In the genomic region with DNA sequence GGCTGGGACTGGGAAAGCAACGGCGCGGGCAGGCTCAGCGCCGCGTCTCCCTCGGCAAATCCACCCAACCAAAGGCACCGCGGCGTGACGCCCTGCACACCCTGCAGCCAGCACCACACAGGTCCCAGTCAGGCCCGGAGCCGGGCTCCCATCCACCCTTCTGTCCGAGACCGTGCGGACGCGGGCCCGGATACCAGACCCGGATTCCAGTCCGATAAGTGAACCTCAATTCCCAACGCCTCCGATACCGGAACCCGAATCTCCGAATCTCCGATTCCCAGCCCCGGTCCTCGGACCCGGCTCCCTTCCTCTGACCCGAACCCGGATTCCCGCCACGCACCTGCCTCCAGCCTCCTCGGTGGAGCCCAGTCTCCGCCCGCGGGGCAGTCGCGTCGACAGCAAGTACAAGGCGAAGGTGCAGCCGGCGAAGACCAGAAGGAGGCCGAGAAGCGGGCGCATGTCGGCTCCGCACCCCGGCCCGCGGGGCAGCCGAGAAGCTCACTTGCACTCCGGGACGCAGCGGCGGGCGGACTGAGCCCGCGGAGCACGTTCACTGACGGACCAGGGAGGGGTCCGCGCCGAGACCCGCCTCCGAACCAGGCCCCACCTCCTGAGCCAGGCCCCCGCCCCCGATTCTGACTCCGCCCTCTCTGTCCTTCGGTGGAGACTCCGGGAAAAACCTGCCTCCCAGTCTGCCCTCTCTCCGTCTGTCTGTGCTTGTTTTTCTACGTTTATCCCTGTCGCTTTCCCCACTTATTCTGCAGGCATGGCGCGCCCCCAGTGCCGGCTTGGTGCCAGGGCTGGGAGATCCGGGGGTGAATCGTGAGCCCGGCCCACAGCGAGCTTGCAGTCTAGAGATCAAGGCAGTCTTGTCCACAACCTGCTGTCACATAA, we compare ENCODE assay signal across 1 cellular context.
TF ChIP-seq lines count a peak whose summit lies in the region.

A gene (minus strand): TSS at position 533 of the 894 bp plus-strand sequence. CDS start 74 bp downstream, at position 459.

TF ChIP-seq in K562, 482 proteins besides CTCF, POLR2A, EP300 and RAD21 (continued from another document and continues in another):
- no peak for TF ChIP-seq NFATC3 (IDR thresholded peaks at IDR 0.05)
- TF ChIP-seq FOXA3 (CRISPR knock-in tag; conservative IDR thresholded peaks at IDR 0.05 in 1 of 2, IDR thresholded peaks at IDR 0.05 in 1 of 2): no peak; a peak in 1 of 4 replicates
- no peak for TF ChIP-seq PPARD (CRISPR knock-in tag; IDR thresholded peaks at IDR 0.05)
- TF ChIP-seq PTBP1 (IDR thresholded peaks at IDR 0.05; ENCODE audit: low read depth, low read length): no peak
- TF ChIP-seq SETDB1 (IDR thresholded peaks at IDR 0.05; ENCODE audit: low read length): no peak
- no peak for TF ChIP-seq ZNF561 (CRISPR knock-in tag; conservative IDR thresholded peaks at IDR 0.05)
- TF ChIP-seq ZNF444 (CRISPR knock-in tag; IDR thresholded peaks at IDR 0.05): no peak
- no peak for TF ChIP-seq MTA2 (IDR thresholded peaks at IDR 0.05; ENCODE audit: low read depth)
- no peak for TF ChIP-seq SAFB (IDR thresholded peaks at IDR 0.05; ENCODE audit: borderline replicate concordance, low read depth, low read length)
- TF ChIP-seq TEAD1 (CRISPR knock-in tag; IDR thresholded peaks at IDR 0.05): peak; percentile 56 to 77; a peak in 3 of 4 replicates
- TF ChIP-seq ZNF644 (tag; IDR thresholded peaks at IDR 0.05; ENCODE audit: low read depth): no peak
- TF ChIP-seq ZNF57 (CRISPR knock-in tag; IDR thresholded peaks at IDR 0.05): no peak
- TF ChIP-seq ZNF830 (CRISPR knock-in tag; IDR thresholded peaks at IDR 0.05): no peak
- peak; percentile 57; the same call in 1 of the 2 replicates for TF ChIP-seq PRMT5 (CRISPR knock-in tag; IDR thresholded peaks at IDR 0.05)
- peak; percentile 68; the same call in 1 of the 2 replicates for TF ChIP-seq NBN (IDR thresholded peaks at IDR 0.05; ENCODE audit: low read depth)
- peak; percentile 82 for TF ChIP-seq CTBP1 (IDR thresholded peaks at IDR 0.05; ENCODE audit: borderline replicate concordance)
- TF ChIP-seq, protein P1, sequence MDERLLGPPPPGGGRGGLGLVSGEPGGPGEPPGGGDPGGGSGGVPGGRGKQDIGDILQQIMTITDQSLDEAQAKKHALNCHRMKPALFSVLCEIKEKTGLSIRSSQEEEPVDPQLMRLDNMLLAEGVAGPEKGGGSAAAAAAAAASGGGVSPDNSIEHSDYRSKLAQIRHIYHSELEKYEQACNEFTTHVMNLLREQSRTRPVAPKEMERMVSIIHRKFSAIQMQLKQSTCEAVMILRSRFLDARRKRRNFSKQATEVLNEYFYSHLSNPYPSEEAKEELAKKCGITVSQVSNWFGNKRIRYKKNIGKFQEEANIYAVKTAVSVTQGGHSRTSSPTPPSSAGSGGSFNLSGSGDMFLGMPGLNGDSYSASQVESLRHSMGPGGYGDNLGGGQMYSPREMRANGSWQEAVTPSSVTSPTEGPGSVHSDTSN (CRISPR knock-in tag; IDR thresholded peaks at IDR 0.05; ENCODE audit: low read depth): no peak
- TF ChIP-seq, protein P1 (tag; conservative IDR thresholded peaks at IDR 0.05; ENCODE audit: low read depth): no peak
- TF ChIP-seq DMBX1 (CRISPR knock-in tag; IDR thresholded peaks at IDR 0.05; ENCODE audit: borderline replicate concordance): 0 out of 2 replicates have a peak, but pooled peaks have one; percentile 66
- no peak; the same call in 1 of the 2 replicates for TF ChIP-seq ZNF766 (CRISPR knock-in tag; conservative IDR thresholded peaks at IDR 0.05)
- TF ChIP-seq ZNF445 (CRISPR knock-in tag; IDR thresholded peaks at IDR 0.05; ENCODE audit: low read depth): no peak
- 0 out of 2 replicates have a peak, but pooled peaks have one; percentile 17 for TF ChIP-seq KLF13 (tag; IDR thresholded peaks at IDR 0.05; ENCODE audit: borderline replicate concordance, low read depth)
- TF ChIP-seq MTF1 (CRISPR knock-in tag; IDR thresholded peaks at IDR 0.05; ENCODE audit: borderline replicate concordance): no peak
- TF ChIP-seq ZNF75A (CRISPR knock-in tag; IDR thresholded peaks at IDR 0.05): no peak
- TF ChIP-seq NCOA6 (IDR thresholded peaks at IDR 0.05): no peak
- TF ChIP-seq, protein P2, sequence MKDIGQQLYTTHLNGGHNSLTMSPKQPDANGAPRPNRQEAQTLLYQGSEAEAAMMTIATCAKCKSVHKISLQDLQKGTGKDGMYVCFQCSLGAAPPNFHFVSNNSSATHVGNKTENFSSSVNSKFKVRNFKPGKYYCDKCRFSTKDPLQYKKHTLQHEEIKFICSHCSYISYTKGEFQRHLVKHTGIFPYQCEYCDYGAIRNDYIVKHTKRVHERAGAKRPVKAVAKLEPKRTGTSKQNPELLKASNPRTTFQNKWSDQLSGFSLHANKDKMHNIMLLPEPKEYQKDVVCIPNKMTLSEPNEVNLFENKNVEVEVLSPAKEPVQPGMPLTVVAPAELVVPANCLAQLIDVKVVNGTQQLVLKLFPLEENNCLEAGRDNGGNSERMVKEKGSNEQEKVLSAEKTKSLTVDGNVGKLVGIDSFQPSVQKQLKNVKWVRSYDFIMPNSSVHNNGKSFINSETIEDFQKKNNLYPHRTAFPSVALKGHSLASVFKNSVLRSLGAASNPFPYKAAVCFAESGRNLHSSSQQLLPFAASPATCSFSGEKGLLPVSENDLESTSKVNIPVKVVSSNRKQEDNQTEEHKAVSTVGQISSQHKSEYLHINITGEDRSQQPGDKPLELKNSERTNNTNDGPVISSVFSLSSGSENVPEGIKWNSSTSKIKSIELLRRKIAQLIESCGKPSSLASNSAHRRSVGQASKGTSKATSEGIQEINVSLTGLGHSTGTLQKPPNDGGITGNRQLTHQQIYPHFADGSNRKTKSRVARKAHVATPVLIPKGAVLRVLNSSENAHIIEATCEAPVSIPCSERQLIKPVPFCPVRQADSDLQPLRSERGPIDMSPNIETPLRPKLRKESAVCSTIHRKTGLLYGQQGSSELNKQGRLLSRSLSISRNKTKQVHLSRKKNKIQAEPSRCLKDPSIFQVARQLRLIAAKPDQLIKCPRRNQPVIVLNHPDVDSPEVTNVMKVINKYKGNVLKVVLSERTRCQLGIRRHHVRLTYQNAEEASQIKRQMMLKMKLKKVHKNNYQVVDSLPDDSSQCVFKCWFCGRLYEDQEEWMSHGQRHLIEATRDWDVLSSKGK (CRISPR knock-in tag; IDR thresholded peaks at IDR 0.05): no peak
- TF ChIP-seq FOXA1 (IDR thresholded peaks at IDR 0.05; ENCODE audit: borderline replicate concordance): no peak
- TF ChIP-seq RNF2 (IDR thresholded peaks at IDR 0.05): peak; percentile 93
- no peak for TF ChIP-seq ZNF212 (CRISPR knock-in tag; IDR thresholded peaks at IDR 0.05)
- TF ChIP-seq ZBTB8A (IDR thresholded peaks at IDR 0.05; ENCODE audit: partially characterized antibody): no peak
- no peak for TF ChIP-seq ILK (tag; IDR thresholded peaks at IDR 0.05; ENCODE audit: borderline replicate concordance, low read depth)
- TF ChIP-seq PML (IDR thresholded peaks at IDR 0.05; ENCODE audit: low read length): peak; percentile 71
- TF ChIP-seq ZNF764 (CRISPR knock-in tag; IDR thresholded peaks at IDR 0.05; ENCODE audit: low read depth): no peak
- peak; percentile 46; the same call in 1 of the 2 replicates for TF ChIP-seq STAG1 (CRISPR knock-in tag; IDR thresholded peaks at IDR 0.05; ENCODE audit: borderline replicate concordance)
- TF ChIP-seq, protein P3, sequence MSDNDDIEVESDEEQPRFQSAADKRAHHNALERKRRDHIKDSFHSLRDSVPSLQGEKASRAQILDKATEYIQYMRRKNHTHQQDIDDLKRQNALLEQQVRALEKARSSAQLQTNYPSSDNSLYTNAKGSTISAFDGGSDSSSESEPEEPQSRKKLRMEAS (CRISPR knock-in tag; IDR thresholded peaks at IDR 0.05): peak; percentile 79
- TF ChIP-seq, protein P4, sequence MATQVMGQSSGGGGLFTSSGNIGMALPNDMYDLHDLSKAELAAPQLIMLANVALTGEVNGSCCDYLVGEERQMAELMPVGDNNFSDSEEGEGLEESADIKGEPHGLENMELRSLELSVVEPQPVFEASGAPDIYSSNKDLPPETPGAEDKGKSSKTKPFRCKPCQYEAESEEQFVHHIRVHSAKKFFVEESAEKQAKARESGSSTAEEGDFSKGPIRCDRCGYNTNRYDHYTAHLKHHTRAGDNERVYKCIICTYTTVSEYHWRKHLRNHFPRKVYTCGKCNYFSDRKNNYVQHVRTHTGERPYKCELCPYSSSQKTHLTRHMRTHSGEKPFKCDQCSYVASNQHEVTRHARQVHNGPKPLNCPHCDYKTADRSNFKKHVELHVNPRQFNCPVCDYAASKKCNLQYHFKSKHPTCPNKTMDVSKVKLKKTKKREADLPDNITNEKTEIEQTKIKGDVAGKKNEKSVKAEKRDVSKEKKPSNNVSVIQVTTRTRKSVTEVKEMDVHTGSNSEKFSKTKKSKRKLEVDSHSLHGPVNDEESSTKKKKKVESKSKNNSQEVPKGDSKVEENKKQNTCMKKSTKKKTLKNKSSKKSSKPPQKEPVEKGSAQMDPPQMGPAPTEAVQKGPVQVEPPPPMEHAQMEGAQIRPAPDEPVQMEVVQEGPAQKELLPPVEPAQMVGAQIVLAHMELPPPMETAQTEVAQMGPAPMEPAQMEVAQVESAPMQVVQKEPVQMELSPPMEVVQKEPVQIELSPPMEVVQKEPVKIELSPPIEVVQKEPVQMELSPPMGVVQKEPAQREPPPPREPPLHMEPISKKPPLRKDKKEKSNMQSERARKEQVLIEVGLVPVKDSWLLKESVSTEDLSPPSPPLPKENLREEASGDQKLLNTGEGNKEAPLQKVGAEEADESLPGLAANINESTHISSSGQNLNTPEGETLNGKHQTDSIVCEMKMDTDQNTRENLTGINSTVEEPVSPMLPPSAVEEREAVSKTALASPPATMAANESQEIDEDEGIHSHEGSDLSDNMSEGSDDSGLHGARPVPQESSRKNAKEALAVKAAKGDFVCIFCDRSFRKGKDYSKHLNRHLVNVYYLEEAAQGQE (CRISPR knock-in tag; IDR thresholded peaks at IDR 0.05; ENCODE audit: low read depth): peak; percentile 78
- TF ChIP-seq, protein P5, sequence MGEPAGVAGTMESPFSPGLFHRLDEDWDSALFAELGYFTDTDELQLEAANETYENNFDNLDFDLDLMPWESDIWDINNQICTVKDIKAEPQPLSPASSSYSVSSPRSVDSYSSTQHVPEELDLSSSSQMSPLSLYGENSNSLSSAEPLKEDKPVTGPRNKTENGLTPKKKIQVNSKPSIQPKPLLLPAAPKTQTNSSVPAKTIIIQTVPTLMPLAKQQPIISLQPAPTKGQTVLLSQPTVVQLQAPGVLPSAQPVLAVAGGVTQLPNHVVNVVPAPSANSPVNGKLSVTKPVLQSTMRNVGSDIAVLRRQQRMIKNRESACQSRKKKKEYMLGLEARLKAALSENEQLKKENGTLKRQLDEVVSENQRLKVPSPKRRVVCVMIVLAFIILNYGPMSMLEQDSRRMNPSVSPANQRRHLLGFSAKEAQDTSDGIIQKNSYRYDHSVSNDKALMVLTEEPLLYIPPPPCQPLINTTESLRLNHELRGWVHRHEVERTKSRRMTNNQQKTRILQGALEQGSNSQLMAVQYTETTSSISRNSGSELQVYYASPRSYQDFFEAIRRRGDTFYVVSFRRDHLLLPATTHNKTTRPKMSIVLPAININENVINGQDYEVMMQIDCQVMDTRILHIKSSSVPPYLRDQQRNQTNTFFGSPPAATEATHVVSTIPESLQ (CRISPR knock-in tag; IDR thresholded peaks at IDR 0.05): peak; percentile 96
- TF ChIP-seq NEUROD1 (IDR thresholded peaks at IDR 0.05; ENCODE audit: borderline replicate concordance, low read depth, low read length, partially characterized antibody): peak; percentile 79
- TF ChIP-seq LEF1 (IDR thresholded peaks at IDR 0.05): no peak
- TF ChIP-seq MAFK (IDR thresholded peaks at IDR 0.05; ENCODE audit: low read length): no peak
- TF ChIP-seq SMARCA5 (IDR thresholded peaks at IDR 0.05): no peak
- TF ChIP-seq, protein P6, sequence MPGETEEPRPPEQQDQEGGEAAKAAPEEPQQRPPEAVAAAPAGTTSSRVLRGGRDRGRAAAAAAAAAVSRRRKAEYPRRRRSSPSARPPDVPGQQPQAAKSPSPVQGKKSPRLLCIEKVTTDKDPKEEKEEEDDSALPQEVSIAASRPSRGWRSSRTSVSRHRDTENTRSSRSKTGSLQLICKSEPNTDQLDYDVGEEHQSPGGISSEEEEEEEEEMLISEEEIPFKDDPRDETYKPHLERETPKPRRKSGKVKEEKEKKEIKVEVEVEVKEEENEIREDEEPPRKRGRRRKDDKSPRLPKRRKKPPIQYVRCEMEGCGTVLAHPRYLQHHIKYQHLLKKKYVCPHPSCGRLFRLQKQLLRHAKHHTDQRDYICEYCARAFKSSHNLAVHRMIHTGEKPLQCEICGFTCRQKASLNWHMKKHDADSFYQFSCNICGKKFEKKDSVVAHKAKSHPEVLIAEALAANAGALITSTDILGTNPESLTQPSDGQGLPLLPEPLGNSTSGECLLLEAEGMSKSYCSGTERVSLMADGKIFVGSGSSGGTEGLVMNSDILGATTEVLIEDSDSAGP (CRISPR knock-in tag; IDR thresholded peaks at IDR 0.05): 0 out of 2 replicates have a peak, but pooled peaks have one; percentile 45
- TF ChIP-seq, protein P7, sequence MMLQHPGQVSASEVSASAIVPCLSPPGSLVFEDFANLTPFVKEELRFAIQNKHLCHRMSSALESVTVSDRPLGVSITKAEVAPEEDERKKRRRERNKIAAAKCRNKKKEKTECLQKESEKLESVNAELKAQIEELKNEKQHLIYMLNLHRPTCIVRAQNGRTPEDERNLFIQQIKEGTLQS (IDR thresholded peaks at IDR 0.05): no peak
- TF ChIP-seq, protein P7 (CRISPR knock-in tag; conservative IDR thresholded peaks at IDR 0.05): peak; percentile 86; the same call in 1 of the 2 replicates
- TF ChIP-seq ZNF232 (CRISPR knock-in tag; IDR thresholded peaks at IDR 0.05): no peak; the same call in 1 of the 2 replicates
- TF ChIP-seq, protein P8, sequence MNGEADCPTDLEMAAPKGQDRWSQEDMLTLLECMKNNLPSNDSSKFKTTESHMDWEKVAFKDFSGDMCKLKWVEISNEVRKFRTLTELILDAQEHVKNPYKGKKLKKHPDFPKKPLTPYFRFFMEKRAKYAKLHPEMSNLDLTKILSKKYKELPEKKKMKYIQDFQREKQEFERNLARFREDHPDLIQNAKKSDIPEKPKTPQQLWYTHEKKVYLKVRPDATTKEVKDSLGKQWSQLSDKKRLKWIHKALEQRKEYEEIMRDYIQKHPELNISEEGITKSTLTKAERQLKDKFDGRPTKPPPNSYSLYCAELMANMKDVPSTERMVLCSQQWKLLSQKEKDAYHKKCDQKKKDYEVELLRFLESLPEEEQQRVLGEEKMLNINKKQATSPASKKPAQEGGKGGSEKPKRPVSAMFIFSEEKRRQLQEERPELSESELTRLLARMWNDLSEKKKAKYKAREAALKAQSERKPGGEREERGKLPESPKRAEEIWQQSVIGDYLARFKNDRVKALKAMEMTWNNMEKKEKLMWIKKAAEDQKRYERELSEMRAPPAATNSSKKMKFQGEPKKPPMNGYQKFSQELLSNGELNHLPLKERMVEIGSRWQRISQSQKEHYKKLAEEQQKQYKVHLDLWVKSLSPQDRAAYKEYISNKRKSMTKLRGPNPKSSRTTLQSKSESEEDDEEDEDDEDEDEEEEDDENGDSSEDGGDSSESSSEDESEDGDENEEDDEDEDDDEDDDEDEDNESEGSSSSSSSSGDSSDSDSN (IDR thresholded peaks at IDR 0.05; ENCODE audit: borderline replicate concordance in 1 of 2, low read depth in 2 of 2, low read length in 2 of 2): peak; percentile 98 to 99
